ENCODE assay signal across 9 cellular contexts in the genomic region with DNA sequence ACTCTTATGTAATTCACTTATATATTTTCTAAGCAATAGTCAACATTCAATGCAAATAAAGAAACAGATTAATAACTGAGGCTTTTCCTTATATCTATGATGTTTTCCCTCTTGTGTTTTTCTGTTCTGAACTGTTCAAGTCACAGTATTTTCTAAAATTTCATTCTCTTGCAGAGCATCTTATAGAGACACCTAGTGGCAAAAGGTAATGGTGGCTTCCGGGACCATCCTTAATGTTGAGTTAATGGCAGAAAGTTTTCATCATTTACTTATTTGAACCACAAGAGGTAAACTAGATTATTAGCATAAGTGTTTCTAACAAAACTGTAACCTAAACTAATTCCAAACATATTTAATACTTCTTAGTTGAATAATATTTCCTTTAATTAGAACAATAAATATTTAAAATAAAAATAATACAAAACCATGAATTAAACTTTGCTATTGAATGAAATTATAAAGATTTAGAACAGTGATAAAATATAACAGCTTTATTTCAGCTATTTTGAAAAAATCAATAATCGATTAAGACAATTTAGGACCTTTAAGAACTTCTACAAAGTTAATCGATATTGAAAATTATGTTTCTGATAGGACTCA. TPM values are rescaled to one million over a fixed set of nuclear protein-coding genes. Genes with fewer than 3 reads are reported as not detected.
DNase-seq lines count a peak whose midpoint lies in the region; ATAC-seq, FAIRE-seq and TF ChIP-seq lines count a peak whose summit lies in the region.
"Had no signal": no experiment of that assay in that cellular context is flagged by ENCODE, and none has a peak within 500 bp of the region (broad histone marks: within the 10 kb centered on the region; RNA-seq: fewer than 3 reads in every experiment).

No MANE protein-coding gene starts in this region.

- FAIRE-seq in small intestine (lab: Jason Lieb, UNC), result peak; percentile 71
- no peak for FAIRE-seq in HTR-8/SVneo (lab: Jason Lieb, UNC)

- peak; percentile 19 for DNase-seq in GM10248 (ENCODE audit: extremely low spot score)
- DNase-seq in NCI-H345 treated with DMSO at 0.1 percent for 48 hours (lab: John Stamatoyannopoulos, UW; ENCODE audit: unreplicated experiment), result peak; percentile 58
- no peak for DNase-seq in chondrocyte (ENCODE audit: low spot score)
- peak; percentile 3 for DNase-seq in small intestine
- no peak for DNase-seq in AG08395 (ENCODE audit: low spot score)
- no peak for DNase-seq in DMS79 (lab: John Stamatoyannopoulos, UW)
- DNase-seq in HTR-8/SVneo (ENCODE audit: insufficient read length, low spot score), result no peak

- H3K27ac Mint-ChIP-seq in chondrocyte (ENCODE audit: unreplicated experiment), result no peak overlapping the region

- peaks cover 23% of the 10 kb centered on the region for H3K27me3 Mint-ChIP-seq in chondrocyte (ENCODE audit: low read depth)

- H3K4me1 Mint-ChIP-seq in chondrocyte (ENCODE audit: low read depth), result peaks cover 30% of the 10 kb centered on the region

- POLR2A ChIA-PET in GM10248 (lab: Yijun Ruan, JAX), result no interaction called here

- no peak overlapping the region for H3K4me3 ChIP-seq in small intestine (ENCODE audit: low read depth in 1 of 2, low read length in 2 of 2)

- WGBS in small intestine, 3 donors, result 36 to 41% (median 38%) methylated on average over 3 of the region's 3 CpGs

- H3K27ac ChIP-seq in small intestine (ENCODE audit: low read depth in 1 of 2, low read length in 1 of 2), result no peak overlapping the region

- H3K27me3 ChIP-seq in small intestine (ENCODE audit: control insufficient read depth in 2 of 2, insufficient read depth in 2 of 2, low read length in 2 of 2), result peaks cover 0 to 20% of the 10 kb centered on the region in 2 donors

- TF ChIP-seq CTCF in GM10248 (IDR thresholded peaks at IDR 0.05; ENCODE audit: control extremely low read depth, extremely low read depth, low read depth, missing control alignments), result peak; percentile 55
- TF ChIP-seq CTCF in chondrocyte (IDR thresholded peaks at IDR 0.05), result peak; percentile 81

- no peaks in the 10 kb centered on the region for H3K9me3 ChIP-seq in small intestine (ENCODE audit: control insufficient read depth, low read depth)

- H3K4me1 ChIP-seq in small intestine (ENCODE audit: control insufficient read depth in 2 of 2, insufficient read depth in 1 of 2, low read depth in 1 of 2, low read length in 1 of 2), result no peaks in the 10 kb centered on the region

- H3K36me3 ChIP-seq in small intestine (ENCODE audit: control insufficient read depth in 2 of 2, insufficient read depth in 2 of 2, low read length in 2 of 2), result no peaks in the 10 kb centered on the region

- CTCF ChIA-PET in GM10248 (lab: Yijun Ruan, JAX), result no interaction called here

- ATAC-seq in HG02610 (IDR thresholded peaks at IDR 0.05; ENCODE audit: unreplicated experiment), result peak; percentile 35

- no peaks in the 10 kb centered on the region for H3K9me3 Mint-ChIP-seq in chondrocyte (ENCODE audit: low read depth)

- H3K4me3 Mint-ChIP-seq in chondrocyte (ENCODE audit: unreplicated experiment), result no peak overlapping the region

- H3K36me3 Mint-ChIP-seq in chondrocyte (ENCODE audit: low read depth), result no peaks in the 10 kb centered on the region

RNA-seq across cellular contexts. Expression of a gene that starts 1.7 kb away (rescaled TPM):
- 0.02 to 0.29 TPM (median 0.03 TPM) in 3 replicates for total RNA-seq in chondrocyte
- polyA plus RNA-seq in small intestine, result under 1 TPM in 1 of 3 donors, not detected in 2; 0.04 TPM
- total RNA-seq: lung microvascular endothelial cell had no signal

Comparison
In these comparisons a context has a peak if more than half of its experiments do, and no peak if none do; other contexts are left out.
1. DNase-seq: peak in GM10248 (single experiment), NCI-H345 treated with DMSO at 0.1 percent for 48 hours (single experiment) and small intestine (single experiment); none in chondrocyte (single experiment), AG08395 (single experiment), DMS79 (single experiment) and HTR-8/SVneo (single experiment).